ENCODE assay signal across 8 cellular contexts in the genomic region with DNA sequence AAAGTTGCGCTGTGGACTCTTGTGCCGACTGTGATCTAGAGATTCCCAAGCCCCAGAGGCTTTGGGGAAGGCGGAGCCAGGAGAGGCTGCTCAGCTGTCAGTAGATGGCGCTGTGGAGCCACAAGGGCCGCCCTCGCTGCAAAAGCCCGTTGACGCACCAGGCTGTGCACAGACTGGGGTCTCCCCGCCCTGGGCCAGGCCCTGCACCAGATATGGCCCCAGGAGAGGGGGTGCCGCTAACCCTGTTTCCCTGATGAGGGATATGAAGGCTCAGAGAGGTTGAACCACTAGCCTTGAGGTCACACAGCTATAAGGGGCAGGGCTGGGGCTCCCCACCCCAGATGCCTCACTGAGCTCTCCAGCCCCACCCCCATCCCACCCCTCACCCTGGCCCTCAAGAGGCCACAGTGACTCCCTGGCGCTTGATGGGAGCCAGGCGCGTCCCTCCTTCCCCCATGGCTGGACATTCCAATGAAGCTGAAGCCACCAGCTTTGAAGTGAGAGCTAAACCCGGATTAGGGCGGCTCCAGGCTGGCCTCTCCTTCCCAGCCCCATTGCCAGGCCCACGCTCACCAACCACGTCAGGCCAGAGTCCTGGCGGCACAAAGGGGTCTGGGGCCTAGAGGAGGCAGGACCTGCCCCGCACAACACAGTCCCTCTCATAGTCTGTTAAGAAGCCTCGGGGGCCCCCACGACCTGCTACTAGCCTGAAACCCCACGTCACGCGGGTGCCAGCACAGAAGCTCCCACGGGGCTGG. TPM values are rescaled to one million over a fixed set of nuclear protein-coding genes. Genes with fewer than 3 reads are reported as not detected.
A peak's percentile ranks its signal among the peaks of the same experiment; 100 is the strongest.
DNase-seq lines count a peak whose midpoint lies in the region; ATAC-seq and TF ChIP-seq lines count a peak whose summit lies in the region.

No MANE protein-coding gene starts in this region.

- no peaks in the 10 kb centered on the region for H3K9me3 ChIP-seq in CD8-positive, alpha-beta memory T cell (ENCODE audit: low read length)
- H3K9me3 ChIP-seq in HEK293 (ENCODE audit: control insufficient read depth, insufficient read depth, low read depth, low read length) (no peaks in the 10 kb centered on the region), mesodermal cell (ENCODE audit: control insufficient read depth, low read length) (no peaks in the 10 kb centered on the region)
- H3K9me3 ChIP-seq in effector memory CD4-positive, alpha-beta T cell (ENCODE audit: control insufficient read depth, low read length), result no peaks in the 10 kb centered on the region

- H3K36me3 Mint-ChIP-seq in CD8-positive, alpha-beta memory T cell, result no peaks in the 10 kb centered on the region
- H3K36me3 Mint-ChIP-seq in activated CD8-positive, alpha-beta T cell treated with anti-CD3 and anti-CD28 coated beads for 36 hours (ENCODE audit: low read depth), result no peaks in the 10 kb centered on the region

- intact Hi-C loops in activated CD8-positive, alpha-beta T cell treated with anti-CD3 and anti-CD28 coated beads for 36 hours (cut with micrococcal nuclease), result loop anchor here (10.0 kb wide), 1 partner anchor 632 kb away; no protein-coding TSS in a partner anchor

- no peak overlapping the region for H3K27ac Mint-ChIP-seq in CD8-positive, alpha-beta memory T cell
- no peak overlapping the region for H3K27ac Mint-ChIP-seq in activated CD8-positive, alpha-beta T cell treated with anti-CD3 and anti-CD28 coated beads for 36 hours

- CTCF ChIA-PET in CD8-positive, alpha-beta memory T cell (lab: Charles Lee), result interaction anchor here (1.2 to 4.0 kb wide), 3 partner anchors 9 to 669 kb away, joined by 3 to 15 read pairs (median 3); no protein-coding TSS in a partner anchor
- CTCF ChIA-PET in HEK293 (lab: Yijun Ruan, JAX), result interaction anchor here (0.6 to 4.6 kb wide), 27 partner anchors 9 to 670 kb away, joined by 3 to 39 read pairs (median 4); no protein-coding TSS in a partner anchor
- CTCF ChIA-PET in activated CD8-positive, alpha-beta T cell treated with anti-CD3 and anti-CD28 coated beads for 36 hours (lab: Charles Lee), result interaction anchor here (0.6 to 2.3 kb wide), 23 partner anchors 9 to 716 kb away, joined by 3 to 11 read pairs (median 4); no protein-coding TSS in a partner anchor

- no peaks in the 10 kb centered on the region for H3K27me3 ChIP-seq in CD8-positive, alpha-beta memory T cell (ENCODE audit: insufficient read depth, low read length, poor library complexity, severe bottlenecking)
- no peaks in the 10 kb centered on the region for H3K27me3 ChIP-seq in effector memory CD4-positive, alpha-beta T cell (replicated peaks; ENCODE audit: control insufficient read depth, insufficient read depth, low read length, poor library complexity, severe bottlenecking)

- H3K4me1 Mint-ChIP-seq in CD8-positive, alpha-beta memory T cell, result no peaks in the 10 kb centered on the region
- no peaks in the 10 kb centered on the region for H3K4me1 Mint-ChIP-seq in activated CD8-positive, alpha-beta T cell treated with anti-CD3 and anti-CD28 coated beads for 36 hours (ENCODE audit: low read depth)

- POLR2A ChIA-PET in CD8-positive, alpha-beta memory T cell (lab: Charles Lee), result no interaction called here
- POLR2A ChIA-PET in HEK293 (lab: Yijun Ruan, JAX), result no interaction called here
- POLR2A ChIA-PET in activated CD8-positive, alpha-beta T cell treated with anti-CD3 and anti-CD28 coated beads for 36 hours (lab: Charles Lee), result interaction anchor here (0.6 kb wide), 1 partner anchor 43 kb away, joined by 3 read pairs; no protein-coding TSS in a partner anchor

- no peak overlapping the region for H3K27ac ChIP-seq in CD8-positive, alpha-beta memory T cell (ENCODE audit: low read depth, low read length)
- no peak overlapping the region for H3K27ac ChIP-seq in HEK293 (ENCODE audit: extremely low read depth, low read depth, low read length)
- no peak overlapping the region for H3K27ac ChIP-seq in effector memory CD4-positive, alpha-beta T cell (ENCODE audit: insufficient read depth, low read length, poor library complexity, severe bottlenecking)
- peak overlapping the region; percentile 94 for H3K27ac ChIP-seq in mesodermal cell (ENCODE audit: low read depth, low read length, severe bottlenecking)

- H3K4me3 ChIP-seq in CD8-positive, alpha-beta memory T cell (ENCODE audit: low read length), result no peak overlapping the region
- H3K4me3 ChIP-seq in HEK293 (ENCODE audit: low read depth, low read length) (no peak overlapping the region), mesodermal cell (ENCODE audit: extremely low read depth, insufficient read depth, low read length, poor library complexity, severe bottlenecking) (no peak overlapping the region)
- no peak overlapping the region for H3K4me3 ChIP-seq in effector memory CD4-positive, alpha-beta T cell (ENCODE audit: insufficient read depth, low read depth, low read length, poor library complexity, severe bottlenecking)

- H3K36me3 ChIP-seq in CD8-positive, alpha-beta memory T cell (ENCODE audit: insufficient read depth, low read length), result no peaks in the 10 kb centered on the region
- H3K36me3 ChIP-seq in HEK293 (ENCODE audit: control insufficient read depth in 2 of 2, insufficient read depth in 1 of 2, low read length in 2 of 2) (no peaks in the 10 kb centered on the region), mesodermal cell (ENCODE audit: control insufficient read depth, insufficient read depth, low read length) (no peaks in the 10 kb centered on the region)
- no peaks in the 10 kb centered on the region for H3K36me3 ChIP-seq in effector memory CD4-positive, alpha-beta T cell (ENCODE audit: control insufficient read depth, insufficient read depth, low read length)

- peak; percentile 34 to 68 (median 52) for DNase-seq in CD8-positive, alpha-beta memory T cell
- DNase-seq in NCI-H748 treated with DMSO at 0.1 percent for 48 hours (lab: John Stamatoyannopoulos, UW), result peak; percentile 47
- peak; percentile 79 for DNase-seq in activated CD8-positive, alpha-beta T cell treated with anti-CD3 and anti-CD28 coated beads for 36 hours
- DNase-seq in effector memory CD4-positive, alpha-beta T cell, result peak; percentile 13 to 40 (median 19)
- peak; percentile 30 to 42 for DNase-seq in stimulated activated CD8-positive, alpha-beta memory T cell treated with anti-CD3 and anti-CD28 coated beads, Interleukin-15, amount 100 ng/mL, for 48 hours (ENCODE audit: low read depth in 2 of 2)

- peak; percentile 96 for ATAC-seq in activated CD8-positive, alpha-beta T cell treated with anti-CD3 and anti-CD28 coated beads for 36 hours
- no peak for ATAC-seq in GM21786 (IDR thresholded peaks at IDR 0.05; ENCODE audit: unreplicated experiment)

- peaks cover 0 to 3% of the 10 kb centered on the region in 2 donors for H3K27me3 Mint-ChIP-seq in CD8-positive, alpha-beta memory T cell
- no peaks in the 10 kb centered on the region for H3K27me3 Mint-ChIP-seq in activated CD8-positive, alpha-beta T cell treated with anti-CD3 and anti-CD28 coated beads for 36 hours

- no peaks in the 10 kb centered on the region for H3K9me3 Mint-ChIP-seq in CD8-positive, alpha-beta memory T cell
- no peaks in the 10 kb centered on the region for H3K9me3 Mint-ChIP-seq in activated CD8-positive, alpha-beta T cell treated with anti-CD3 and anti-CD28 coated beads for 36 hours

- no peaks in the 10 kb centered on the region for H3K4me1 ChIP-seq in CD8-positive, alpha-beta memory T cell (ENCODE audit: insufficient read depth, low read length)
- H3K4me1 ChIP-seq in HEK293 (ENCODE audit: control insufficient read depth, insufficient read depth, low read length) (no peaks in the 10 kb centered on the region), mesodermal cell (ENCODE audit: control insufficient read depth, insufficient read depth, low read length, poor library complexity, severe bottlenecking) (peaks cover 28% of the 10 kb centered on the region)
- no peaks in the 10 kb centered on the region for H3K4me1 ChIP-seq in effector memory CD4-positive, alpha-beta T cell (ENCODE audit: control insufficient read depth, insufficient read depth, low read length, poor library complexity, severe bottlenecking)

- peak; percentile 68; the same call in 1 of the 2 replicates for TF ChIP-seq CTCF in HEK293 (tag by site-specific recombination; IDR thresholded peaks at IDR 0.05)
- TF ChIP-seq CTCF in activated CD8-positive, alpha-beta T cell treated with anti-CD3 and anti-CD28 coated beads for 36 hours (IDR thresholded peaks at IDR 0.05), result peak; percentile 87

- no peak overlapping the region for H3K4me3 Mint-ChIP-seq in CD8-positive, alpha-beta memory T cell
- H3K4me3 Mint-ChIP-seq in activated CD8-positive, alpha-beta T cell treated with anti-CD3 and anti-CD28 coated beads for 36 hours, result no peak overlapping the region

- WGBS in mesodermal cell (ENCODE audit: insufficient coverage in 2 of 2), 2 experiments, result 42 to 46% methylated on average over 20 to 22 of the region's 25 CpGs

TF ChIP-seq in HEK293, 187 proteins besides CTCF, POLR2A, EP300 and RAD21 (continues in another document):
- TF ChIP-seq KLF1 (tag by site-specific recombination; IDR thresholded peaks at IDR 0.05) (peak; percentile 10; the same call in 1 of the 2 replicates), YY1 (tag by site-specific recombination; IDR thresholded peaks at IDR 0.05) (no peak), ZBTB17 (tag by site-specific recombination; IDR thresholded peaks at IDR 0.05) (0 out of 2 replicates have a peak, but pooled peaks have one; percentile 21), ZNF837 (tag by site-specific recombination; IDR thresholded peaks at IDR 0.05) (no peak)
- TF ChIP-seq, protein P1, sequence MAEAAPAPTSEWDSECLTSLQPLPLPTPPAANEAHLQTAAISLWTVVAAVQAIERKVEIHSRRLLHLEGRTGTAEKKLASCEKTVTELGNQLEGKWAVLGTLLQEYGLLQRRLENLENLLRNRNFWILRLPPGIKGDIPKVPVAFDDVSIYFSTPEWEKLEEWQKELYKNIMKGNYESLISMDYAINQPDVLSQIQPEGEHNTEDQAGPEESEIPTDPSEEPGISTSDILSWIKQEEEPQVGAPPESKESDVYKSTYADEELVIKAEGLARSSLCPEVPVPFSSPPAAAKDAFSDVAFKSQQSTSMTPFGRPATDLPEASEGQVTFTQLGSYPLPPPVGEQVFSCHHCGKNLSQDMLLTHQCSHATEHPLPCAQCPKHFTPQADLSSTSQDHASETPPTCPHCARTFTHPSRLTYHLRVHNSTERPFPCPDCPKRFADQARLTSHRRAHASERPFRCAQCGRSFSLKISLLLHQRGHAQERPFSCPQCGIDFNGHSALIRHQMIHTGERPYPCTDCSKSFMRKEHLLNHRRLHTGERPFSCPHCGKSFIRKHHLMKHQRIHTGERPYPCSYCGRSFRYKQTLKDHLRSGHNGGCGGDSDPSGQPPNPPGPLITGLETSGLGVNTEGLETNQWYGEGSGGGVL (tag by site-specific recombination; IDR thresholded peaks at IDR 0.05), result no peak
- TF ChIP-seq, protein P2, sequence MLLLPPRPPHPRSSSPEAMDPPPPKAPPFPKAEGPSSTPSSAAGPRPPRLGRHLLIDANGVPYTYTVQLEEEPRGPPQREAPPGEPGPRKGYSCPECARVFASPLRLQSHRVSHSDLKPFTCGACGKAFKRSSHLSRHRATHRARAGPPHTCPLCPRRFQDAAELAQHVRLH (tag by site-specific recombination; IDR thresholded peaks at IDR 0.05), result no peak

RNA-seq across cellular contexts. Expression of a gene that starts 26.4 kb away (rescaled TPM):
- not detected for total RNA-seq in CD8-positive, alpha-beta memory T cell
- not detected for polyA plus RNA-seq in CD8-positive, alpha-beta memory T cell
- not detected for total RNA-seq in activated CD8-positive, alpha-beta T cell treated with anti-CD3 and anti-CD28 coated beads for 36 hours
- 0.96 TPM for polyA plus RNA-seq in mesodermal cell (2013, experiment 1 of 2)
- polyA plus RNA-seq in mesodermal cell (2013, experiment 2 of 2), result 2.8 TPM

Comparison
In these comparisons a context has a peak if more than half of its experiments do, and no peak if none do; other contexts are left out.
1. DNase-seq: peak in every context shown above with its lines; median percentile 79 in activated CD8-positive, alpha-beta T cell treated with anti-CD3 and anti-CD28 coated beads for 36 hours; 52 in CD8-positive, alpha-beta memory T cell; 47 in NCI-H748 treated with DMSO at 0.1 percent for 48 hours; 36 in stimulated activated CD8-positive, alpha-beta memory T cell treated with anti-CD3 and anti-CD28 coated beads, Interleukin-15, amount 100 ng/mL, for 48 hours; 19 in effector memory CD4-positive, alpha-beta T cell.